In genomic region chr6:1445650-1446645, GRCh38 we compare ENCODE assay signal across 26 cellular contexts. TPM values are rescaled to one million over a fixed set of nuclear protein-coding genes. Genes with fewer than 3 reads are reported as not detected.
"Had no signal": no experiment of that assay in that cellular context is flagged by ENCODE, and none has a peak within 500 bp of the region (broad histone marks: within the 10 kb centered on the region; RNA-seq: fewer than 3 reads in every experiment).

No MANE protein-coding gene starts in this region.

- FAIRE-seq: small intestine, urothelium cell line had no signal

- H3K27me3 ChIP-seq: colonic mucosa, right atrium auricular region, transverse colon had no signal

- H3K36me3 Mint-ChIP-seq: memory B cell had no signal

- H3K9me3 ChIP-seq: colonic mucosa, thoracic aorta had no signal

- ATAC-seq: heart left ventricle, lower lobe of right lung had no signal

- H3K4me1 Mint-ChIP-seq: memory B cell, naive B cell, nephron had no signal

- H3K27ac Mint-ChIP-seq: memory B cell, naive B cell, nephron had no signal

- H3K4me3 Mint-ChIP-seq: memory B cell, naive B cell, nephron had no signal

- H3K4me3 ChIP-seq: colonic mucosa, esophagus squamous epithelium, heart left ventricle, left ventricle myocardium inferior, lower lobe of right lung, right atrium auricular region, stomach, thoracic aorta, transverse colon had no signal

- H3K4me1 ChIP-seq: colonic mucosa, esophagus squamous epithelium, heart left ventricle, left ventricle myocardium inferior, lower lobe of right lung, right atrium auricular region, stomach, transverse colon had no signal

- H3K27ac ChIP-seq: colonic mucosa, esophagus squamous epithelium, heart left ventricle, left ventricle myocardium inferior, lower lobe of right lung, right atrium auricular region, stomach, thoracic aorta, transverse colon had no signal

- DNase-seq: colonic mucosa; dermis blood vessel endothelial cell; esophagus squamous epithelium; foreskin fibroblast; heart left ventricle; hippocampal formation; kidney glomerular epithelial cell; left ventricle myocardium inferior; lower lobe of right lung; midbrain; naive B cell; posterior cingulate gyrus; small intestine; stimulated activated CD4-positive, alpha-beta T cell treated with anti-CD3 and anti-CD28 coated beads, Interleukin-12 subunit alpha, Interleukin-12 subunit beta, amount 100 ng/mL, for 4 hours; stimulated activated naive CD4-positive, alpha-beta T cell; stomach; substantia nigra; transverse colon had no signal

- H3K36me3 ChIP-seq: colonic mucosa, esophagus squamous epithelium, heart left ventricle, left ventricle myocardium inferior, lower lobe of right lung, right atrium auricular region, stomach, thoracic aorta, transverse colon had no signal

RNA-seq across cellular contexts. Expression of gene FOXF2, which starts 56.6 kb away (rescaled TPM):
- total RNA-seq: dermis blood vessel endothelial cell, epithelial cell of proximal tubule, glomerular endothelial cell, pulmonary artery endothelial cell had no signal
